ENCODE assay signal across 8 cellular contexts in the genomic region with DNA sequence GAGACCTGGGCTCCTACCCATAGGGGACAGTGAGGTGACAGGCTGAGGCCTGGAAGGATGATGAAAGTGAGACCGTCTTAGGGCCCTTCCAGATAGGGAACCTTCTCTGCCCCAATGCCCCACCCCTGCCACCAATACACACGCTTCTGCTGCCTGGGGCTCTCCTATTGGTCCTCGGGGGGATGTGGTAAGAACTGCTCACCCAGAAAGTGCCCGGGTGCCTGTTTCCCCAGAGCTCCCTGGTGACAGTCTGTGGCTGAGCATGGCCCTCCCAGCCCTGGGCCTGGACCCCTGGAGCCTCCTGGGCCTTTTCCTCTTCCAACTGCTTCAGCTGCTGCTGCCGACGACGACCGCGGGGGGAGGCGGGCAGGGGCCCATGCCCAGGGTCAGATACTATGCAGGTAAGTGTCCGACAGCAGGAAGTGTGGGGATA. TPM values are rescaled to one million over a fixed set of nuclear protein-coding genes. Genes with fewer than 3 reads are reported as not detected.
DNase-seq lines count a peak whose midpoint lies in the region; ATAC-seq and TF ChIP-seq lines count a peak whose summit lies in the region.

No MANE protein-coding gene starts in this region.

- ATAC-seq in GM21447 (IDR thresholded peaks at IDR 0.05; ENCODE audit: unreplicated experiment) (peak; percentile 54), left cardiac atrium (peak; percentile 7 to 38), upper lobe of right lung (peak; percentile 90), HG02970 (IDR thresholded peaks at IDR 0.05; ENCODE audit: low FRiP score, unreplicated experiment) (no peak), HG03025 (IDR thresholded peaks at IDR 0.05; ENCODE audit: low FRiP score, unreplicated experiment) (no peak)

- no peaks in the 10 kb centered on the region for H3K27me3 ChIP-seq in upper lobe of right lung
- H3K27me3 ChIP-seq in HAP-1 (ENCODE audit: low read depth) = no peaks in the 10 kb centered on the region

- H3K4me3 ChIP-seq in GM12875 (ENCODE audit: low read depth, low read length) (peak overlapping the region; percentile 70), upper lobe of right lung (peak overlapping the region; percentile 37), HAP-1 (no peak overlapping the region)

- no peaks in the 10 kb centered on the region for H3K36me3 ChIP-seq in upper lobe of right lung
- no peaks in the 10 kb centered on the region for H3K36me3 ChIP-seq in HAP-1 (replicated peaks)

- TF ChIP-seq CTCF in GM12875 (IDR thresholded peaks at IDR 0.05; ENCODE audit: borderline replicate concordance, insufficient read depth, low read depth, low read length) (no peak), upper lobe of right lung (IDR thresholded peaks at IDR 0.05) (no peak)

- DNase-seq in NOMO-1 treated with dmso at 0.1 percent for 144 hours (lab: John Stamatoyannopoulos, UW; ENCODE audit: unreplicated experiment) (peak; percentile 93), left cardiac atrium (no peak), upper lobe of right lung (peak; percentile 80), HAP-1 (ENCODE audit: low spot score in 2 of 2) (no peak)

- peak overlapping the region; percentile 51 for H3K27ac ChIP-seq in upper lobe of right lung

- H3K4me1 ChIP-seq in upper lobe of right lung = peaks cover 11% of the 10 kb centered on the region
- H3K4me1 ChIP-seq in HAP-1 = no peaks in the 10 kb centered on the region

- in situ Hi-C loops in HAP-1 (cut with MboI; ENCODE audit: low sequenced_read_pairs) = no loop called here

- H3K9me3 ChIP-seq in upper lobe of right lung (no peaks in the 10 kb centered on the region), HAP-1 (no peaks in the 10 kb centered on the region)

- intact Hi-C loops in left cardiac atrium (cut with DNase I) (no loop called here), upper lobe of right lung (cut with DNase I) (no loop called here)

RNA-seq across cellular contexts. Expression of a gene that starts 0.9 kb away (rescaled TPM):
- total RNA-seq in left cardiac atrium (1 to 10 TPM; 2.7 to 3.8 TPM), upper lobe of right lung (30.7 TPM)

RNA-seq across cellular contexts. Expression of a gene that starts 39.6 kb away (rescaled TPM):
- total RNA-seq in left cardiac atrium (10 to 100 TPM; 16.0 to 23.1 TPM), upper lobe of right lung (24.9 TPM)

RNA-seq across cellular contexts. Expression of a gene that starts 39.8 kb away (rescaled TPM):
- total RNA-seq in left cardiac atrium (100 to 1,000 TPM; 264 to 384 TPM), upper lobe of right lung (235 TPM)

RNA-seq across cellular contexts. Expression of a gene that starts 58.5 kb away (rescaled TPM):
- 10 to 100 TPM; 47.4 to 62.8 TPM for total RNA-seq in left cardiac atrium
- total RNA-seq in upper lobe of right lung = 47.4 TPM

Comparison
In these comparisons a context has a peak if more than half of its experiments do, and no peak if none do; other contexts are left out.
1. ATAC-seq: peak in GM21447 (single experiment), left cardiac atrium (2 of 2) and upper lobe of right lung (single experiment); none in HG02970 (single experiment) and HG03025 (single experiment).
2. DNase-seq: peak in NOMO-1 treated with dmso at 0.1 percent for 144 hours (single experiment) and upper lobe of right lung (single experiment); none in left cardiac atrium (single experiment) and HAP-1 (0 of 2).